Comparison of ENCODE assay signal across 11 cellular contexts in genomic region chr7:158803226-158803944, GRCh38. TPM values are rescaled to one million over a fixed set of nuclear protein-coding genes. Genes with fewer than 3 reads are reported as not detected.
DNase-seq lines count a peak whose midpoint lies in the region; ATAC-seq, FAIRE-seq and TF ChIP-seq lines count a peak whose summit lies in the region.
"Had no signal": no experiment of that assay in that cellular context is flagged by ENCODE, and none has a peak within 500 bp of the region (broad histone marks: within the 10 kb centered on the region; RNA-seq: fewer than 3 reads in every experiment).

No MANE protein-coding gene starts in this region.

- peaks cover 50% of the 10 kb centered on the region for H3K36me3 Mint-ChIP-seq in activated naive CD4-positive, alpha-beta T cell treated with anti-CD3 and anti-CD28 coated beads, Interleukin-2, amount 10 ng/mL, durations not matched to agents 7 days and 5 days
- peaks cover 16% of the 10 kb centered on the region for H3K36me3 Mint-ChIP-seq in activated naive CD8-positive, alpha-beta T cell
- H3K36me3 Mint-ChIP-seq in type B pancreatic cell, result peaks cover 25% of the 10 kb centered on the region

- no peaks in the 10 kb centered on the region for H3K27me3 Mint-ChIP-seq in activated naive CD4-positive, alpha-beta T cell treated with anti-CD3 and anti-CD28 coated beads, Interleukin-2, amount 10 ng/mL, durations not matched to agents 7 days and 5 days
- no peaks in the 10 kb centered on the region for H3K27me3 Mint-ChIP-seq in activated naive CD8-positive, alpha-beta T cell
- no peaks in the 10 kb centered on the region for H3K27me3 Mint-ChIP-seq in type B pancreatic cell

- no peak for TF ChIP-seq CTCF in keratinocyte (optimal IDR thresholded peaks at IDR 0.05 in 1 of 3, IDR thresholded peaks at IDR 0.05 in 1 of 3, conservative IDR thresholded peaks at IDR 0.05 in 1 of 3; ENCODE audit: extremely low read depth in 1 of 3, insufficient read depth in 2 of 3, low read length in 3 of 3)
- TF ChIP-seq CTCF in type B pancreatic cell (conservative IDR thresholded peaks at IDR 0.05), result no peak

- no peaks in the 10 kb centered on the region for H4K20me1 ChIP-seq in keratinocyte (ENCODE audit: control insufficient read depth, extremely low read depth, insufficient read depth, low read length)

- DNase-seq in activated naive CD4-positive, alpha-beta T cell treated with anti-CD3 and anti-CD28 coated beads, Interleukin-2, amount 10 ng/mL, durations not matched to agents 7 days and 5 days, result no peak
- DNase-seq in activated naive CD4-positive, alpha-beta T cell treated with Interleukin-2 at 50 U/mL for 16 hours, result no peak
- no peak for DNase-seq in keratinocyte (ENCODE audit: low read depth, low spot score)
- DNase-seq in type B pancreatic cell (ENCODE audit: extremely low spot score, unreplicated experiment), result no peak
- DNase-seq in H7, result no peak
- DNase-seq: NCI-H1417 treated with DMSO at 0.1 percent for 48 hours; stimulated activated CD4-positive, alpha-beta T cell treated with anti-CD3 and anti-CD28 coated beads, Interleukin-4, amount 100 ng/mL, for 1 hour had no signal

- peaks cover 16% of the 10 kb centered on the region for H3K4me1 ChIP-seq in keratinocyte (ENCODE audit: control insufficient read depth, extremely low read depth, insufficient read depth, low read length)

- H2AFZ ChIP-seq in keratinocyte (ENCODE audit: control insufficient read depth, low read length), result no peak overlapping the region

- peak overlapping the region; percentile 82 for H3K27ac Mint-ChIP-seq in activated naive CD4-positive, alpha-beta T cell treated with anti-CD3 and anti-CD28 coated beads, Interleukin-2, amount 10 ng/mL, durations not matched to agents 7 days and 5 days
- H3K27ac Mint-ChIP-seq in activated naive CD8-positive, alpha-beta T cell, result peak overlapping the region; percentile 90
- H3K27ac Mint-ChIP-seq in type B pancreatic cell, result peak overlapping the region; percentile 100

- H3K36me3 ChIP-seq in keratinocyte (ENCODE audit: control insufficient read depth in 2 of 2, extremely low read depth in 1 of 2, insufficient read depth in 2 of 2, low read length in 2 of 2), result peaks cover 6 to 10% of the 10 kb centered on the region in 2 experiments
- H3K36me3 ChIP-seq in H7 (replicated peaks; ENCODE audit: control insufficient read depth, insufficient read depth, low read length), result no peaks in the 10 kb centered on the region; the same call in 1 of the 2 replicates

- peak overlapping the region; percentile 45 for H3K9ac ChIP-seq in keratinocyte (ENCODE audit: control insufficient read depth, extremely low read depth, insufficient read depth, low read length)

- peaks cover 74% of the 10 kb centered on the region for H3K79me2 ChIP-seq in keratinocyte (ENCODE audit: control insufficient read depth, insufficient read depth, low read length)

- H3K4me3 ChIP-seq in keratinocyte (ENCODE audit: control insufficient read depth in 2 of 3, extremely low read depth in 1 of 3, insufficient read depth in 2 of 3, low read depth in 1 of 3, low read length in 3 of 3) (peak overlapping the region in 2 of 3 experiments; percentile 47 to 48), H7 (ENCODE audit: insufficient read depth, low read depth, low read length) (no peak overlapping the region)
- H3K4me3 ChIP-seq: lung had no signal

- peak overlapping the region; percentile 84 for H3K27ac ChIP-seq in keratinocyte (ENCODE audit: control insufficient read depth, insufficient read depth, low read length)

- FAIRE-seq in keratinocyte (lab: Jason Lieb, UNC), result no peak

- H3K9me1 ChIP-seq in keratinocyte (ENCODE audit: control insufficient read depth, extremely low read depth, insufficient read depth, low read length), result no peaks in the 10 kb centered on the region

- ATAC-seq in HG02884 (IDR thresholded peaks at IDR 0.05; ENCODE audit: unreplicated experiment), result no peak
- no peak for ATAC-seq in GM18867 (IDR thresholded peaks at IDR 0.05; ENCODE audit: unreplicated experiment)

- CTCF ChIA-PET in activated naive CD4-positive, alpha-beta T cell treated with anti-CD3 and anti-CD28 coated beads, Interleukin-2, amount 10 ng/mL, durations not matched to agents 7 days and 5 days (lab: Charles Lee), result interaction anchor here (0.9 kb wide), 1 partner anchor 20 kb away, joined by 4 read pairs; no protein-coding TSS in a partner anchor

- peaks cover 14% of the 10 kb centered on the region for H3K9me3 Mint-ChIP-seq in activated naive CD4-positive, alpha-beta T cell treated with anti-CD3 and anti-CD28 coated beads, Interleukin-2, amount 10 ng/mL, durations not matched to agents 7 days and 5 days
- no peaks in the 10 kb centered on the region for H3K9me3 Mint-ChIP-seq in activated naive CD8-positive, alpha-beta T cell (ENCODE audit: low read depth)
- H3K9me3 Mint-ChIP-seq in type B pancreatic cell, result no peaks in the 10 kb centered on the region

- peaks cover 48% of the 10 kb centered on the region for H3K4me1 Mint-ChIP-seq in activated naive CD4-positive, alpha-beta T cell treated with anti-CD3 and anti-CD28 coated beads, Interleukin-2, amount 10 ng/mL, durations not matched to agents 7 days and 5 days
- peaks cover 66% of the 10 kb centered on the region for H3K4me1 Mint-ChIP-seq in activated naive CD8-positive, alpha-beta T cell (ENCODE audit: low read depth)
- peaks cover 22% of the 10 kb centered on the region for H3K4me1 Mint-ChIP-seq in type B pancreatic cell (ENCODE audit: unreplicated experiment)

- dilution Hi-C loops in keratinocyte (cut with MboI; ENCODE audit: extremely low pct_ligation_motif_present, low sequenced_read_pairs), result no loop called here

- no peaks in the 10 kb centered on the region for H3K9me3 ChIP-seq in keratinocyte (ENCODE audit: control insufficient read depth, low read depth, low read length)

- no peaks in the 10 kb centered on the region for H3K27me3 ChIP-seq in keratinocyte (ENCODE audit: control insufficient read depth, extremely low read depth, insufficient read depth, low read length)
- H3K27me3 ChIP-seq in H7 (ENCODE audit: control insufficient read depth, insufficient read depth, low read length), result no peaks in the 10 kb centered on the region

- no peak overlapping the region for H3K4me3 Mint-ChIP-seq in activated naive CD4-positive, alpha-beta T cell treated with anti-CD3 and anti-CD28 coated beads, Interleukin-2, amount 10 ng/mL, durations not matched to agents 7 days and 5 days
- peak overlapping the region; percentile 13 for H3K4me3 Mint-ChIP-seq in activated naive CD8-positive, alpha-beta T cell
- peak overlapping the region; percentile 80 for H3K4me3 Mint-ChIP-seq in type B pancreatic cell

- H3K4me2 ChIP-seq in keratinocyte (ENCODE audit: control insufficient read depth, extremely low read depth, insufficient read depth, low read depth, low read length), result peak overlapping the region; percentile 82

RNA-seq across cellular contexts. Expression of gene ESYT2, which starts 25.9 kb away (rescaled TPM):
- polyA plus RNA-seq in keratinocyte, result 37.5 to 45.9 TPM (median 43.3 TPM) in 3 replicates
- 25.0 TPM for polyA plus RNA-seq in keratinocyte (2011; ENCODE audit: low read depth)
- 20.4 and 30.4 TPM in 2 replicates for polyA plus RNA-seq in keratinocyte (2011; cell fraction: cytosol; rRNA removed)
- polyA plus RNA-seq in keratinocyte (2011; cell fraction: nucleus; rRNA removed), result 48.0 and 55.0 TPM in 2 replicates
- polyA plus RNA-seq in keratinocyte (2012; ENCODE audit: low replicate concordance), result 28.8 and 38.8 TPM in 2 replicates
- polyA minus RNA-seq in keratinocyte, result 40.8 to 60.4 TPM (median 48.7 TPM) in 3 replicates
- 53.3 TPM for polyA minus RNA-seq in keratinocyte (2011; cell fraction: cytosol; rRNA and poly(A)+ RNA removed)
- 70.4 and 102 TPM in 2 replicates for polyA minus RNA-seq in keratinocyte (2011; cell fraction: nucleus; rRNA and poly(A)+ RNA removed)
- 42.1 and 89.4 TPM in 2 replicates for total RNA-seq in type B pancreatic cell (ENCODE audit: low replicate concordance)
- 33.1 and 41.0 TPM in 2 replicates for total RNA-seq in H7 (2014; rRNA removed; shearing (Covaris generic))

RNA-seq across cellular contexts. Expression of gene DYNC2I1, which starts 53.0 kb away (rescaled TPM):
- polyA plus RNA-seq in keratinocyte, result 9.1 to 13.6 TPM (median 11.7 TPM) in 3 replicates
- 12.0 TPM for polyA plus RNA-seq in keratinocyte (2011; ENCODE audit: low read depth)
- 6.4 and 9.4 TPM in 2 replicates for polyA plus RNA-seq in keratinocyte (2011; cell fraction: cytosol; rRNA removed)
- 23.5 and 29.0 TPM in 2 replicates for polyA plus RNA-seq in keratinocyte (2011; cell fraction: nucleus; rRNA removed)
- 5.8 and 7.8 TPM in 2 replicates for polyA plus RNA-seq in keratinocyte (2012; ENCODE audit: low replicate concordance)
- 2.8 to 10.6 TPM (median 7.1 TPM) in 3 replicates for polyA minus RNA-seq in keratinocyte
- polyA minus RNA-seq in keratinocyte (2011; cell fraction: cytosol; rRNA and poly(A)+ RNA removed), result 6.3 TPM
- 10.4 and 16.2 TPM in 2 replicates for polyA minus RNA-seq in keratinocyte (2011; cell fraction: nucleus; rRNA and poly(A)+ RNA removed)
- 26.7 and 33.6 TPM in 2 replicates for total RNA-seq in type B pancreatic cell (ENCODE audit: low replicate concordance)
- 5.5 and 11.8 TPM in 2 replicates for total RNA-seq in H7 (2014; rRNA removed; shearing (Covaris generic))
